In genomic region chr1:243944429-243945160, GRCh38 we compare ENCODE assay signal across 2 cellular contexts.
TF ChIP-seq lines count a peak whose summit lies in the region.

No MANE protein-coding gene starts in this region.

TF ChIP-seq in HepG2, 621 proteins besides CTCF, POLR2A, EP300 and RAD21:
- TF ChIP-seq BORCS8-MEF2B (CRISPR knock-in tag; IDR thresholded peaks at IDR 0.05) (0 out of 2 replicates have a peak, but pooled peaks have one; percentile 33), FOXA1 (IDR thresholded peaks at IDR 0.05) (no peak), FOXA1 (CRISPR knock-in tag; IDR thresholded peaks at IDR 0.05) (peak; percentile 62), KDM2A (CRISPR knock-in tag; IDR thresholded peaks at IDR 0.05; ENCODE audit: borderline replicate concordance, low read depth) (peak; percentile 46), FOXA3 (CRISPR knock-in tag; IDR thresholded peaks at IDR 0.05) (peak; percentile 18; the same call in 1 of the 2 replicates), WIZ (CRISPR knock-in tag; IDR thresholded peaks at IDR 0.05) (peak; percentile 63; the same call in 1 of the 2 replicates), SALL1 (CRISPR knock-in tag; IDR thresholded peaks at IDR 0.05) (peak; percentile 47; the same call in 1 of the 2 replicates), FOXK1 (CRISPR knock-in tag; IDR thresholded peaks at IDR 0.05; ENCODE audit: borderline replicate concordance, low read depth) (no peak), MIER2 (CRISPR knock-in tag; IDR thresholded peaks at IDR 0.05) (peak; percentile 95), ZNF331 (CRISPR knock-in tag; IDR thresholded peaks at IDR 0.05) (0 out of 2 replicates have a peak, but pooled peaks have one; percentile 12), STAT6 (CRISPR knock-in tag; IDR thresholded peaks at IDR 0.05; ENCODE audit: borderline replicate concordance) (no peak)
- TF ChIP-seq, protein P1, sequence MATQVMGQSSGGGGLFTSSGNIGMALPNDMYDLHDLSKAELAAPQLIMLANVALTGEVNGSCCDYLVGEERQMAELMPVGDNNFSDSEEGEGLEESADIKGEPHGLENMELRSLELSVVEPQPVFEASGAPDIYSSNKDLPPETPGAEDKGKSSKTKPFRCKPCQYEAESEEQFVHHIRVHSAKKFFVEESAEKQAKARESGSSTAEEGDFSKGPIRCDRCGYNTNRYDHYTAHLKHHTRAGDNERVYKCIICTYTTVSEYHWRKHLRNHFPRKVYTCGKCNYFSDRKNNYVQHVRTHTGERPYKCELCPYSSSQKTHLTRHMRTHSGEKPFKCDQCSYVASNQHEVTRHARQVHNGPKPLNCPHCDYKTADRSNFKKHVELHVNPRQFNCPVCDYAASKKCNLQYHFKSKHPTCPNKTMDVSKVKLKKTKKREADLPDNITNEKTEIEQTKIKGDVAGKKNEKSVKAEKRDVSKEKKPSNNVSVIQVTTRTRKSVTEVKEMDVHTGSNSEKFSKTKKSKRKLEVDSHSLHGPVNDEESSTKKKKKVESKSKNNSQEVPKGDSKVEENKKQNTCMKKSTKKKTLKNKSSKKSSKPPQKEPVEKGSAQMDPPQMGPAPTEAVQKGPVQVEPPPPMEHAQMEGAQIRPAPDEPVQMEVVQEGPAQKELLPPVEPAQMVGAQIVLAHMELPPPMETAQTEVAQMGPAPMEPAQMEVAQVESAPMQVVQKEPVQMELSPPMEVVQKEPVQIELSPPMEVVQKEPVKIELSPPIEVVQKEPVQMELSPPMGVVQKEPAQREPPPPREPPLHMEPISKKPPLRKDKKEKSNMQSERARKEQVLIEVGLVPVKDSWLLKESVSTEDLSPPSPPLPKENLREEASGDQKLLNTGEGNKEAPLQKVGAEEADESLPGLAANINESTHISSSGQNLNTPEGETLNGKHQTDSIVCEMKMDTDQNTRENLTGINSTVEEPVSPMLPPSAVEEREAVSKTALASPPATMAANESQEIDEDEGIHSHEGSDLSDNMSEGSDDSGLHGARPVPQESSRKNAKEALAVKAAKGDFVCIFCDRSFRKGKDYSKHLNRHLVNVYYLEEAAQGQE (IDR thresholded peaks at IDR 0.05; ENCODE audit: borderline replicate concordance in 1 of 2, low read depth in 1 of 2, low read length in 2 of 2): peak; percentile 67 to 95
- TF ChIP-seq, protein P2, sequence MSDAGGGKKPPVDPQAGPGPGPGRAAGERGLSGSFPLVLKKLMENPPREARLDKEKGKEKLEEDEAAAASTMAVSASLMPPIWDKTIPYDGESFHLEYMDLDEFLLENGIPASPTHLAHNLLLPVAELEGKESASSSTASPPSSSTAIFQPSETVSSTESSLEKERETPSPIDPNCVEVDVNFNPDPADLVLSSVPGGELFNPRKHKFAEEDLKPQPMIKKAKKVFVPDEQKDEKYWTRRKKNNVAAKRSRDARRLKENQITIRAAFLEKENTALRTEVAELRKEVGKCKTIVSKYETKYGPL (CRISPR knock-in tag; IDR thresholded peaks at IDR 0.05): peak; percentile 38; the same call in 1 of the 2 replicates
- TF ChIP-seq, protein P3, sequence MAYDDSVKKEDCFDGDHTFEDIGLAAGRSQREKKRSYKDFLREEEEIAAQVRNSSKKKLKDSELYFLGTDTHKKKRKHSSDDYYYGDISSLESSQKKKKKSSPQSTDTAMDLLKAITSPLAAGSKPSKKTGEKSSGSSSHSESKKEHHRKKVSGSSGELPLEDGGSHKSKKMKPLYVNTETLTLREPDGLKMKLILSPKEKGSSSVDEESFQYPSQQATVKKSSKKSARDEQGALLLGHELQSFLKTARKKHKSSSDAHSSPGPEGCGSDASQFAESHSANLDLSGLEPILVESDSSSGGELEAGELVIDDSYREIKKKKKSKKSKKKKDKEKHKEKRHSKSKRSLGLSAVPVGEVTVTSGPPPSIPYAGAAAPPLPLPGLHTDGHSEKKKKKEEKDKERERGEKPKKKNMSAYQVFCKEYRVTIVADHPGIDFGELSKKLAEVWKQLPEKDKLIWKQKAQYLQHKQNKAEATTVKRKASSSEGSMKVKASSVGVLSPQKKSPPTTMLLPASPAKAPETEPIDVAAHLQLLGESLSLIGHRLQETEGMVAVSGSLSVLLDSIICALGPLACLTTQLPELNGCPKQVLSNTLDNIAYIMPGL (CRISPR knock-in tag; IDR thresholded peaks at IDR 0.05; ENCODE audit: borderline replicate concordance in 1 of 2, low read depth in 1 of 2): no peak

TF ChIP-seq in GM12878, 131 proteins besides CTCF, POLR2A, EP300 and RAD21:
- TF ChIP-seq, protein P1 (IDR thresholded peaks at IDR 0.05; ENCODE audit: low read depth, low read length): peak; percentile 71; the same call in 1 of the 2 replicates
- no peak for TF ChIP-seq SREBF2 (IDR thresholded peaks at IDR 0.05; ENCODE audit: low read length)
